ENCODE assay signal across 10 cellular contexts in genomic region chr5:146448783-146449519, GRCh38. TPM values are rescaled to one million over a fixed set of nuclear protein-coding genes. Genes with fewer than 3 reads are reported as not detected.
A peak's percentile ranks its signal among the peaks of the same experiment; 100 is the strongest.
DNase-seq lines count a peak whose midpoint lies in the region; ATAC-seq and TF ChIP-seq lines count a peak whose summit lies in the region.
"Had no signal": no experiment of that assay in that cellular context is flagged by ENCODE, and none has a peak within 500 bp of the region (broad histone marks: within the 10 kb centered on the region; RNA-seq: fewer than 3 reads in every experiment).

No MANE protein-coding gene starts in this region.

- H3K4me1 ChIP-seq in left ventricle myocardium inferior, result peaks cover 49% of the 10 kb centered on the region
- peaks cover 10% of the 10 kb centered on the region for H3K4me1 ChIP-seq in hepatocyte (ENCODE audit: insufficient read depth)
- H3K4me1 ChIP-seq in tibial artery, result peaks cover 0 to 40% (median 20%) of the 10 kb centered on the region in 4 donors
- peaks cover 15 to 64% (median 45%) of the 10 kb centered on the region in 4 donors for H3K4me1 ChIP-seq in stomach

- H2AFZ ChIP-seq in hepatocyte, result no peak overlapping the region

- DNase-seq in left ventricle myocardium inferior, result no peak
- no peak for DNase-seq in Right ventricle myocardium superior
- no peak for DNase-seq in activated CD4-positive, alpha-beta memory T cell treated with anti-CD3 and anti-CD28 coated beads, Interleukin-2, amount 10 ng/mL, durations not matched to agents 7 days and 5 days
- no peak for DNase-seq in hepatocyte (ENCODE audit: low spot score)
- DNase-seq in tibial artery, result no peak
- no peak for DNase-seq in inferior parietal cortex (ENCODE audit: extremely low spot score)
- no peak for DNase-seq in stomach
- DNase-seq: effector memory CD4-positive, alpha-beta T cell; KG1 had no signal

- peak overlapping the region; percentile 94 for H3K4me3 Mint-ChIP-seq in activated CD4-positive, alpha-beta memory T cell treated with anti-CD3 and anti-CD28 coated beads, Interleukin-2, amount 10 ng/mL, durations not matched to agents 7 days and 5 days

- ATAC-seq in Right ventricle myocardium superior (ENCODE audit: poor library complexity) (no peak), HG03439 (IDR thresholded peaks at IDR 0.05; ENCODE audit: unreplicated experiment) (no peak)

- WGBS in hepatocyte (ENCODE audit: low lambda C conversion rate, missing lambda C conversion rate), result 68% methylated on average over 6 of the region's 6 CpGs
- 41 to 61% (median 49%) methylated on average over 6 of the region's 6 CpGs for WGBS in stomach, 5 donors

- TF ChIP-seq POLR2A in stomach (IDR thresholded peaks at IDR 0.05), result no peak

- H3K27ac ChIP-seq in left ventricle myocardium inferior (replicated peaks) (no peak overlapping the region), hepatocyte (peak overlapping the region; percentile 98), tibial artery (no peak overlapping the region), stomach (no peak overlapping the region)

- H3K27me3 Mint-ChIP-seq in activated CD4-positive, alpha-beta memory T cell treated with anti-CD3 and anti-CD28 coated beads, Interleukin-2, amount 10 ng/mL, durations not matched to agents 7 days and 5 days, result no peaks in the 10 kb centered on the region

- H3K9me3 Mint-ChIP-seq in activated CD4-positive, alpha-beta memory T cell treated with anti-CD3 and anti-CD28 coated beads, Interleukin-2, amount 10 ng/mL, durations not matched to agents 7 days and 5 days, result no peaks in the 10 kb centered on the region

- CTCF ChIA-PET in activated CD4-positive, alpha-beta memory T cell treated with anti-CD3 and anti-CD28 coated beads, Interleukin-2, amount 10 ng/mL, durations not matched to agents 7 days and 5 days (lab: Charles Lee), result interaction anchor here (0.9 kb wide), 1 partner anchor 18 kb away, joined by 4 read pairs; no protein-coding TSS in a partner anchor

- POLR2A ChIA-PET in activated CD4-positive, alpha-beta memory T cell treated with anti-CD3 and anti-CD28 coated beads, Interleukin-2, amount 10 ng/mL, durations not matched to agents 7 days and 5 days (lab: Charles Lee), result interaction anchor here (1.2 kb wide), 1 partner anchor 10 kb away, joined by 3 read pairs; no protein-coding TSS in a partner anchor

- no peaks in the 10 kb centered on the region for H3K27me3 ChIP-seq in left ventricle myocardium inferior (ENCODE audit: low read depth)
- H3K27me3 ChIP-seq in hepatocyte, result no peaks in the 10 kb centered on the region
- H3K27me3 ChIP-seq in tibial artery, result no peaks in the 10 kb centered on the region
- no peaks in the 10 kb centered on the region for H3K27me3 ChIP-seq in stomach

- H3K36me3 Mint-ChIP-seq in activated CD4-positive, alpha-beta memory T cell treated with anti-CD3 and anti-CD28 coated beads, Interleukin-2, amount 10 ng/mL, durations not matched to agents 7 days and 5 days (ENCODE audit: low read depth), result peaks cover 7% of the 10 kb centered on the region

- H3K79me2 ChIP-seq in hepatocyte, result peaks cover 67% of the 10 kb centered on the region

- intact Hi-C loops in left ventricle myocardium inferior (cut with micrococcal nuclease), result no loop called here
- intact Hi-C loops in Right ventricle myocardium superior (cut with DNase I), result no loop called here
- intact Hi-C loops in tibial artery (cut with DNase I; ENCODE audit: low total_unique reads), result loop anchor here (10.0 kb wide), 1 partner anchor 254 kb away; no protein-coding TSS in a partner anchor
- intact Hi-C loops in stomach (cut with DNase I; ENCODE audit: low total_unique reads), result no loop called here

- H3K4me1 Mint-ChIP-seq in activated CD4-positive, alpha-beta memory T cell treated with anti-CD3 and anti-CD28 coated beads, Interleukin-2, amount 10 ng/mL, durations not matched to agents 7 days and 5 days, result peaks cover 45% of the 10 kb centered on the region

- no peaks in the 10 kb centered on the region for H3K9me3 ChIP-seq in left ventricle myocardium inferior (replicated peaks)
- H3K9me3 ChIP-seq in hepatocyte (ENCODE audit: low read depth), result no peaks in the 10 kb centered on the region
- no peaks in the 10 kb centered on the region for H3K9me3 ChIP-seq in tibial artery
- no peaks in the 10 kb centered on the region for H3K9me3 ChIP-seq in stomach

- peaks cover 45% of the 10 kb centered on the region for H4K20me1 ChIP-seq in hepatocyte (ENCODE audit: insufficient read depth, poor library complexity, severe bottlenecking)

- H3K36me3 ChIP-seq in left ventricle myocardium inferior, result no peaks in the 10 kb centered on the region
- no peaks in the 10 kb centered on the region for H3K36me3 ChIP-seq in hepatocyte (replicated peaks; ENCODE audit: insufficient read depth, low read depth)
- H3K36me3 ChIP-seq in tibial artery, result no peaks in the 10 kb centered on the region
- no peaks in the 10 kb centered on the region for H3K36me3 ChIP-seq in stomach

- TF ChIP-seq CTCF in left ventricle myocardium inferior (IDR thresholded peaks at IDR 0.05; ENCODE audit: borderline replicate concordance) (no peak), hepatocyte (IDR thresholded peaks at IDR 0.05; ENCODE audit: poor library complexity) (no peak), tibial artery (IDR thresholded peaks at IDR 0.05) (no peak), stomach (IDR thresholded peaks at IDR 0.05) (no peak)

- peak overlapping the region; percentile 82 for H3K4me3 ChIP-seq in left ventricle myocardium inferior
- peak overlapping the region; percentile 59 for H3K4me3 ChIP-seq in hepatocyte
- H3K4me3 ChIP-seq in tibial artery, result peak overlapping the region; percentile 95 to 97
- H3K4me3 ChIP-seq in stomach, result peak overlapping the region in 2 of 4 donors; percentile 94 to 100

- no peaks in the 10 kb centered on the region for H3K9me2 ChIP-seq in hepatocyte (replicated peaks; ENCODE audit: insufficient read depth)

- H3K27ac Mint-ChIP-seq in activated CD4-positive, alpha-beta memory T cell treated with anti-CD3 and anti-CD28 coated beads, Interleukin-2, amount 10 ng/mL, durations not matched to agents 7 days and 5 days, result peak overlapping the region; percentile 8

- TF ChIP-seq EP300 in stomach (IDR thresholded peaks at IDR 0.05), result no peak

- H3K4me2 ChIP-seq in hepatocyte, result peak overlapping the region; percentile 87

RNA-seq across cellular contexts. Expression of gene TCERG1, which starts 1.8 kb away (rescaled TPM):
- total RNA-seq in left ventricle myocardium inferior, result 20.1 TPM
- total RNA-seq in Right ventricle myocardium superior, result 20.8 TPM
- 10 to 100 TPM; 77.0 to 79.2 TPM for total RNA-seq in activated CD4-positive, alpha-beta memory T cell treated with anti-CD3 and anti-CD28 coated beads, Interleukin-2, amount 10 ng/mL, durations not matched to agents 7 days and 5 days
- total RNA-seq in hepatocyte, result 56.8 and 68.1 TPM in 2 replicates
- 49.3 and 57.9 TPM in 2 replicates for polyA plus RNA-seq in hepatocyte
- 100 to 1,000 TPM in 2 of 5 donors, 10 to 100 TPM in 3; 49.0 to 120 (median 73.2) TPM for total RNA-seq in stomach
- polyA plus RNA-seq in stomach, result 10 to 100 TPM in 2 of 3 donors, 1 to 10 TPM in 1; 9.9 to 34.7 (median 11.6) TPM
